ENCODE assay signal across 28 cellular contexts in the genomic region with DNA sequence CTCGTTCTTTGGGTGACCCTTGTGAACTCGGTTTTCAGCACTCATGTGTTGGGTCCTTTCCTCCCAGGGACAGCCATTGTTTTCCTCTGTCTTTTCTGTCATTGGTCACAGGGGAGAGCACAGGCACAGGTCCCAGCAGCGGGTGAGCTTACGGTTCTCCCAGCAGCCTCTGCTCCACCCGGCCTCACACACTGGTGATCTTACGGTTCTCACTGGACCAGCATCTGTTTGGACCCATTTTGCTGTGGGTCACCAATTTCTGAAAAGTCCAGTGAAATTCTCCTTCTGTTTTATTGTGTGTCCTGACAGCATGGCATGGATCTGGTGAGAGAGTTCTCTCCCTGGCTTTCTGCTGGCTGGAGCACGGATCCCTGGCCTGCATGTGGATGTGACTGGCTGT. TPM values are rescaled to one million over a fixed set of nuclear protein-coding genes. Genes with fewer than 3 reads are reported as not detected.
"Had no signal": no experiment of that assay in that cellular context is flagged by ENCODE, and none has a peak within 500 bp of the region (broad histone marks: within the 10 kb centered on the region; RNA-seq: fewer than 3 reads in every experiment).

No MANE protein-coding gene starts in this region.

- DNase-seq: cerebellar nuclear complex; dorsolateral prefrontal cortex; effector CD8-positive, alpha-beta T cell; foreskin melanocyte; heart right ventricle; hypothalamus; kidney glomerular epithelial cell; naive thymus-derived CD4-positive, alpha-beta T cell; nephron progenitor cell; nucleus accumbens; sigmoid colon; stimulated activated CD4-positive, alpha-beta T cell treated with anti-CD3 and anti-CD28 coated beads, Interleukin-2, amount 100 ng/mL, for 24 hours; stimulated activated CD4-positive, alpha-beta T cell treated with anti-CD3 and anti-CD28 coated beads, Interleukin-4, amount 100 ng/mL, for 4 hours; stimulated activated naive B cell treated with anti-CD40 and anti-IgM and Interleukin-4, amounts not matched to agents 10 μg/mL and 1 μg/mL and 100 μg/mL, for 72 hours; stimulated activated naive CD8-positive, alpha-beta T cell treated with anti-CD3 and anti-CD28 coated beads, Interleukin-15, amount 100 ng/mL, for 72 hours; testis had no signal

- H3K9me3 Mint-ChIP-seq: naive thymus-derived CD4-positive, alpha-beta T cell; nephron progenitor cell; stimulated activated naive B cell treated with anti-CD40 and anti-IgM and Interleukin-4, amounts not matched to agents 10 μg/mL and 1 μg/mL and 100 μg/mL, for 72 hours; stimulated activated naive CD8-positive, alpha-beta T cell treated with anti-CD3 and anti-CD28 coated beads, Interleukin-15, amount 100 ng/mL, for 72 hours had no signal

- H3K4me1 Mint-ChIP-seq: nephron progenitor cell had no signal

- H3K4me1 ChIP-seq: pancreas, testis, tibial nerve had no signal

- H3K36me3 ChIP-seq: heart right ventricle, pancreas, sigmoid colon, tibial nerve had no signal

- H3K4me3 ChIP-seq: dorsolateral prefrontal cortex, heart right ventricle, pancreas, sigmoid colon, skin epidermis, testis, tibial nerve had no signal

- H3K27ac ChIP-seq: dorsolateral prefrontal cortex, pancreas, sigmoid colon, skin epidermis, testis, tibial nerve had no signal

- H3K27ac Mint-ChIP-seq: naive thymus-derived CD4-positive, alpha-beta T cell; nephron progenitor cell; progenitor cell of endocrine pancreas; stimulated activated naive B cell treated with anti-CD40 and anti-IgM and Interleukin-4, amounts not matched to agents 10 μg/mL and 1 μg/mL and 100 μg/mL, for 72 hours; stimulated activated naive CD8-positive, alpha-beta T cell treated with anti-CD3 and anti-CD28 coated beads, Interleukin-15, amount 100 ng/mL, for 72 hours had no signal

- H3K27me3 ChIP-seq: pancreas, sigmoid colon, testis, tibial nerve had no signal

- ATAC-seq: heart right ventricle; naive thymus-derived CD4-positive, alpha-beta T cell; pancreas; stimulated activated naive B cell treated with anti-CD40 and anti-IgM and Interleukin-4, amounts not matched to agents 10 μg/mL and 1 μg/mL and 100 μg/mL, for 72 hours; stimulated activated naive CD8-positive, alpha-beta T cell treated with anti-CD3 and anti-CD28 coated beads, Interleukin-15, amount 100 ng/mL, for 72 hours had no signal

- H3K36me3 Mint-ChIP-seq: naive thymus-derived CD4-positive, alpha-beta T cell; stimulated activated naive B cell treated with anti-CD40 and anti-IgM and Interleukin-4, amounts not matched to agents 10 μg/mL and 1 μg/mL and 100 μg/mL, for 72 hours had no signal

- H3K4me3 Mint-ChIP-seq: naive thymus-derived CD4-positive, alpha-beta T cell; nephron progenitor cell; stimulated activated naive B cell treated with anti-CD40 and anti-IgM and Interleukin-4, amounts not matched to agents 10 μg/mL and 1 μg/mL and 100 μg/mL, for 72 hours; stimulated activated naive CD8-positive, alpha-beta T cell treated with anti-CD3 and anti-CD28 coated beads, Interleukin-15, amount 100 ng/mL, for 72 hours had no signal

RNA-seq across cellular contexts. Expression of gene ANKRD62, which starts 49.8 kb away (rescaled TPM):
- total RNA-seq: glomerular endothelial cell; heart right ventricle; lung microvascular endothelial cell; mesenteric fat pad; mononuclear cell; naive thymus-derived CD4-positive, alpha-beta T cell; progenitor cell of endocrine pancreas; renal cortical epithelial cell; subcutaneous adipose tissue; tibial nerve; ureter had no signal
- polyA plus RNA-seq: heart right ventricle; liver; naive thymus-derived CD4-positive, alpha-beta T cell had no signal
